ENCODE assay signal across 13 cellular contexts in the genomic region with DNA sequence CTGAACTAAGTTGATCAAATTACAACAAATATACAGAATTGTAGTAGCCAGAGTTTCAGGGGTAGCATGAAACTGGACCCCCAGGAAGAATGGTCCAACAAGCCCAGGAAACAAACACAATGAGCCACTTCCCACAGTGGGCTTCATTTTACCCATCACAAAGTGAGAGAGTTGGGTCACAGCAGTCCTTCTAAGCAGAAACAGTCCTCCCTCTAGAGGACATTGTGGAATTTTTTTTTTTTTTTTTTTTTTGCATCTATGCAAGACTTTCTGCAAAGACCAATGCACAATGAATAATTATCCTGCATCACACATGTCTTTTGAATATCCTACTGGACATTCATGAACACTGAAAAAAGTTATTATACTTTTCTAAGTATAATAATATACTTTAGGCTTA.
A peak's percentile ranks its signal among the peaks of the same experiment; 100 is the strongest.
DNase-seq lines count a peak whose midpoint lies in the region; ATAC-seq, FAIRE-seq and TF ChIP-seq lines count a peak whose summit lies in the region.
"Had no signal": no experiment of that assay in that cellular context is flagged by ENCODE, and none has a peak within 500 bp of the region (broad histone marks: within the 10 kb centered on the region; RNA-seq: fewer than 3 reads in every experiment).

No MANE protein-coding gene starts in this region.

- H3K27ac ChIP-seq in C4-2B (no peak overlapping the region), GM23248 (no peak overlapping the region), Panc1 (ENCODE audit: low read length) (no peak overlapping the region), foreskin keratinocyte (no peak overlapping the region), tibial nerve (no peak overlapping the region)
- H3K27ac ChIP-seq: ascending aorta had no signal

- in situ Hi-C loops in GM23248 (cut with MboI) (loop anchor here (25.0 kb wide), 1 partner anchor 640 kb away; no protein-coding TSS in a partner anchor), Panc1 (cut with HindIII; ENCODE audit: low pct_unique_long_range_greater_than_20kb, low sequenced_read_pairs) (no loop called here)

- no peaks in the 10 kb centered on the region for H3F3A ChIP-seq in GM23248 (ENCODE audit: insufficient read depth)

- H3K36me3 ChIP-seq in GM23248 (ENCODE audit: low read depth) (no peaks in the 10 kb centered on the region), Panc1 (ENCODE audit: control insufficient read depth, insufficient read depth, low read length) (no peaks in the 10 kb centered on the region), tibial nerve (no peaks in the 10 kb centered on the region)
- H3K36me3 ChIP-seq: ascending aorta had no signal

- POLR2A ChIA-PET in Panc1 (lab: Charles Lee) = no interaction called here

- CTCF ChIA-PET in Panc1 (lab: Charles Lee) = interaction anchor here (0.7 kb wide), 1 partner anchor 843 kb away, joined by 6 read pairs; no protein-coding TSS in a partner anchor

- no TSS peak for BruUV-seq in Panc1 (replicated peaks; lab: Mats Ljungman, UMichigan)

- H3K4me2 ChIP-seq in GM23248 (ENCODE audit: unreplicated experiment) = no peak overlapping the region

- intact Hi-C loops in Panc1 (cut with micrococcal nuclease; ENCODE audit: unreplicated experiment) = no loop called here

- no peaks in the 10 kb centered on the region for H3K9me2 ChIP-seq in GM23248 (ENCODE audit: insufficient read depth)

- H3K9me3 ChIP-seq in GM23248 (ENCODE audit: low read depth) = no peaks in the 10 kb centered on the region
- no peaks in the 10 kb centered on the region for H3K9me3 ChIP-seq in Panc1 (ENCODE audit: control insufficient read depth, insufficient read depth, low read depth, low read length)
- no peaks in the 10 kb centered on the region for H3K9me3 ChIP-seq in tibial nerve
- H3K9me3 ChIP-seq: ascending aorta had no signal

- FAIRE-seq in frontal cortex (lab: Jason Lieb, UNC) = no peak

- ATAC-seq in Panc1 (no peak), foreskin keratinocyte (peak; percentile 47), HG02884 (IDR thresholded peaks at IDR 0.05; ENCODE audit: unreplicated experiment) (no peak)
- ATAC-seq: Right ventricle myocardium inferior had no signal

- H3K27me3 ChIP-seq in GM23248 (replicated peaks; ENCODE audit: insufficient read depth) (no peaks in the 10 kb centered on the region), Panc1 (ENCODE audit: control insufficient read depth, insufficient read depth, low read length) (peaks cover 6% of the 10 kb centered on the region), foreskin keratinocyte (no peaks in the 10 kb centered on the region), tibial nerve (no peaks in the 10 kb centered on the region)
- H3K27me3 ChIP-seq: ascending aorta had no signal

- no peak overlapping the region for H3K9ac ChIP-seq in GM23248

- H4K20me1 ChIP-seq in GM23248 (ENCODE audit: insufficient read depth) = no peaks in the 10 kb centered on the region

- TF ChIP-seq EP300 in tibial nerve (IDR thresholded peaks at IDR 0.05) = no peak

- H3K4me1 ChIP-seq in GM23248 (ENCODE audit: insufficient read depth) (no peaks in the 10 kb centered on the region), Panc1 (ENCODE audit: control insufficient read depth, insufficient read depth, low read length) (no peaks in the 10 kb centered on the region), foreskin keratinocyte (no peaks in the 10 kb centered on the region), tibial nerve (no peaks in the 10 kb centered on the region)
- H3K4me1 ChIP-seq: ascending aorta had no signal

- DNase-seq in GM23248 = peak; percentile 18
- no peak for DNase-seq in Panc1 (ENCODE audit: low read depth, low spot score)
- no peak for DNase-seq in foreskin keratinocyte
- no peak for DNase-seq in tibial nerve (ENCODE audit: low spot score in 2 of 2)
- DNase-seq in D341Med (ENCODE audit: low spot score) = no peak
- DNase-seq in frontal cortex (ENCODE audit: low spot score in 2 of 2) = no peak
- DNase-seq: activated CD4-positive, alpha-beta memory T cell treated with anti-CD3 and anti-CD28 coated beads, Interleukin-2, amount 10 ng/mL, durations not matched to agents 7 days and 5 days; stimulated activated CD4-positive, alpha-beta T cell treated with anti-CD3 and anti-CD28 coated beads, Interleukin-2, amount 100 ng/mL, for 24 hours; substantia nigra had no signal

- TF ChIP-seq POLR2A in tibial nerve (IDR thresholded peaks at IDR 0.05) = no peak

- H3K79me2 ChIP-seq in GM23248 (ENCODE audit: insufficient read depth) = no peaks in the 10 kb centered on the region

- no peak overlapping the region for H2AFZ ChIP-seq in GM23248

- TF ChIP-seq CTCF in C4-2B (conservative IDR thresholded peaks at IDR 0.05) (peak; percentile 56), Panc1 (IDR thresholded peaks at IDR 0.05) (peak; percentile 51), foreskin keratinocyte (conservative IDR thresholded peaks at IDR 0.05) (peak; percentile 43), tibial nerve (IDR thresholded peaks at IDR 0.05) (no peak)

- no peak overlapping the region for H3K4me3 ChIP-seq in GM23248
- no peak overlapping the region for H3K4me3 ChIP-seq in Panc1 (ENCODE audit: low read depth in 2 of 2, low read length in 2 of 2)
- no peak overlapping the region for H3K4me3 ChIP-seq in tibial nerve
- H3K4me3 ChIP-seq: ascending aorta had no signal

Comparison
In these comparisons a context has a peak if more than half of its experiments do, and no peak if none do; other contexts are left out.
1. CTCF ChIP-seq: peak in C4-2B (single experiment), Panc1 (single experiment) and foreskin keratinocyte (single experiment); none in tibial nerve (0 of 5).